Comparison of ENCODE assay signal across 1 cellular context in genomic region chr4:42018451-42018850, GRCh38.
TF ChIP-seq lines count a peak whose summit lies in the region.

No MANE protein-coding gene starts in this region.

TF ChIP-seq in GM12878, 131 proteins besides CTCF, POLR2A, EP300 and RAD21:
- TF ChIP-seq WRNIP1 (IDR thresholded peaks at IDR 0.05; ENCODE audit: borderline replicate concordance, low read depth, low read length): no peak
- TF ChIP-seq CEBPZ (IDR thresholded peaks at IDR 0.05; ENCODE audit: low read depth, low read length): no peak
- no peak for TF ChIP-seq ZNF274 (IDR thresholded peaks at IDR 0.05; ENCODE audit: insufficient read depth, insufficient read length)
- TF ChIP-seq PML (IDR thresholded peaks at IDR 0.05; ENCODE audit: low read length): no peak
- TF ChIP-seq POLR2AphosphoS2 (IDR thresholded peaks at IDR 0.05; ENCODE audit: low read depth, low read length): no peak
- TF ChIP-seq LARP7 (IDR thresholded peaks at IDR 0.05): no peak
- TF ChIP-seq TCF7 (IDR thresholded peaks at IDR 0.05; ENCODE audit: borderline replicate concordance): no peak
- TF ChIP-seq RB1 (IDR thresholded peaks at IDR 0.05; ENCODE audit: borderline replicate concordance): no peak
- TF ChIP-seq NR2C1 (IDR thresholded peaks at IDR 0.05): no peak
- no peak for TF ChIP-seq ATF7 (IDR thresholded peaks at IDR 0.05; ENCODE audit: low read depth)
- no peak for TF ChIP-seq SP1 (IDR thresholded peaks at IDR 0.05; ENCODE audit: low read depth, low read length)
- no peak for TF ChIP-seq GABPA (IDR thresholded peaks at IDR 0.05; ENCODE audit: low read depth)
- no peak for TF ChIP-seq MYC (IDR thresholded peaks at IDR 0.05; ENCODE audit: insufficient read depth, insufficient read length, insufficient replicate concordance, low read length, severe bottlenecking)
